ENCODE assay signal across 8 cellular contexts in the genomic region with DNA sequence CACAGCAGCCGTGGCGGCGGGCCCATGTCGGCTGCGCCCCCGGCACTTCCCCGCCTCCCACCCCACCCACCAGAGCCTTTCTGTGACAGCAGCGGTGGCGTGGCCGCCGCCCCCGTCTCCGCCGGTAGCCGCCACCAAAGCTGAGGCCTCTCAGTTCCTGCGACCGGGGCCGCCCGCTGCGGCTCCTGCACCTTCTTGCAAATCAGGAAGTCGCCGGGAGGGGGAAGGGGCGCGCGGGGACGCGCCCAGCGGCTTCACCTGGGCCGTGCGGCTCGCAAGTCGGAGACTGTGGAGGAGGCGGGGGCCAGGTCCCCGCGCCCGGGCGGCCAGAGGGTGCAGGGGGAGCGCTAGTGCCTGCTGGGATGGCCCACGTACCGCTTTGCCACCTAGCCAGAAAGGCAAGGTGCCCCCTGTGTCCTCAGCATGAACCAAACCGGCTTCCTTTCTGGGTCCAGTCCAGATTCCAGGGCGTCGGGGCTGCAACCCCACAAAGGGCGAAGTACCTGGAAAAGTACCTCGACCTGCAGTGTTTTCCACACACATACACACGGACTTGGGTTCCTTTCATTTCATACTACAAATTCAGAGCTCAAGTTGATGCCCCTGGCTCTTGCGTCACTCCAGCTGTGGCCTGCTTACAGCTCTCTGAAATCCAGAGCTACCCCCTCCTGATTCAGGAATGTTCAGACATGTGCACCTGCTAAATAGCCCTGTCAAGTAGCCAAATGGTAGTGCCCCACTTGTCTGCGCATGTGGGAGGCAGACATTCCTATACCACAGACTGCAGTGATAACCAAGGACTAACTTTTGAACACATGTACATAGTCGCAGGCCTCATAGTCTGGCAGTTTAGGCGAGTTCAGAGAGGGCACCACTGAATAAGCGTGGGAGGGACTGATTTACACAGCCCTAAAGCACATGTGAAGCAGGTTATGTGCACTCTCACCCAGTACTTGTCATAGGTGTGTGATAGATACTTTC. TPM values are rescaled to one million over a fixed set of nuclear protein-coding genes. Genes with fewer than 3 reads are reported as not detected.
DNase-seq lines count a peak whose midpoint lies in the region; ATAC-seq, FAIRE-seq and TF ChIP-seq lines count a peak whose summit lies in the region.

Gene DENND1B, minus strand, starts transcription at position 199 of the 981 bp plus-strand sequence. CDS start 325 bp downstream, outside the sequence.

- H3K4me1 ChIP-seq in A549, result peaks cover 21% of the 10 kb centered on the region
- peaks cover 43 to 45% of the 10 kb centered on the region in 2 donors for H3K4me1 ChIP-seq in duodenal mucosa (ENCODE audit: control insufficient read depth in 1 of 2, insufficient read depth in 2 of 2, low read length in 2 of 2)

- peak within 1 kb of the TSS; percentile 79 to 82 for H3K9ac ChIP-seq in duodenal mucosa (ENCODE audit: low read depth in 1 of 2, low read length in 2 of 2)

- ATAC-seq in A549 (peak; percentile 87 to 89), GM18520 (IDR thresholded peaks at IDR 0.05; ENCODE audit: unreplicated experiment) (peak; percentile 34), HG03095 (IDR thresholded peaks at IDR 0.05; ENCODE audit: unreplicated experiment) (peak; percentile 77)

- TF ChIP-seq RAD21 in A549 (conservative IDR thresholded peaks at IDR 0.05 in 1 of 2, IDR thresholded peaks at IDR 0.05 in 1 of 2), result peak in 1 of 2 experiments; percentile 16; a peak in 1 of 5 replicates

- peak; percentile 39 to 76 for DNase-seq in A549 (ENCODE audit: low read depth in 1 of 2, low spot score in 1 of 2)
- peak; percentile 46 to 85 for DNase-seq in NCI-H526 (lab: John Stamatoyannopoulos, UW)
- peak; percentile 63 to 71 for DNase-seq in activated CD4-positive, alpha-beta T cell treated with anti-CD3 and anti-CD28 coated beads, Interleukin-2, amount 50 U/mL, for 4 hours
- peak; percentile 49 for DNase-seq in medulla oblongata (ENCODE audit: extremely low spot score)
- peak; percentile 53 for DNase-seq in stimulated activated CD8-positive, alpha-beta memory T cell treated with anti-CD3 and anti-CD28 coated beads, Interleukin-12 subunit alpha, Interleukin-12 subunit beta, amount 100 ng/mL, for 24 hours (ENCODE audit: extremely low read depth)

- H3K4me3 ChIP-seq in A549 (peak within 1 kb of the TSS; percentile 91), duodenal mucosa (ENCODE audit: low read depth in 1 of 2, low read length in 2 of 2) (peak within 1 kb of the TSS; percentile 83 to 86)

- no peak for FAIRE-seq in A549 (lab: Jason Lieb, UNC)

- 35% methylated on average over 10 of the region's 51 CpGs for WGBS in A549 (ENCODE audit: missing lambda C conversion rate)

- CTCF ChIA-PET in A549 (lab: Yijun Ruan, JAX), result interaction anchor here (1.5 to 1.8 kb wide), 3 partner anchors 11 to 93 kb away, joined by 3 to 8 read pairs (median 5); no protein-coding TSS in a partner anchor

- H3K27me3 ChIP-seq in duodenal mucosa (ENCODE audit: control insufficient read depth in 1 of 2, insufficient read depth in 2 of 2, low read length in 2 of 2), result no peaks in the 10 kb centered on the region

- TF ChIP-seq EP300 in A549 (IDR thresholded peaks at IDR 0.05), result no peak

- H3K36me3 ChIP-seq in duodenal mucosa (ENCODE audit: control insufficient read depth in 1 of 2, insufficient read depth in 2 of 2, low read length in 2 of 2), result no peaks in the 10 kb centered on the region

- peak; percentile 35 for TF ChIP-seq POLR2A in A549 (IDR thresholded peaks at IDR 0.05; ENCODE audit: low read length)

- H3K27ac ChIP-seq in A549 (peak within 1 kb of the TSS; percentile 92 to 98), duodenal mucosa (ENCODE audit: low read depth, low read length) (peak within 1 kb of the TSS; percentile 90)

- POLR2A ChIA-PET in A549 (lab: Yijun Ruan, JAX), result interaction anchor here (1.4 kb wide), 1 partner anchor 127 kb away, joined by 5 read pairs; the partner anchor contains the start of gene C1orf53

- H3K9me3 ChIP-seq in A549 (no peaks in the 10 kb centered on the region), duodenal mucosa (ENCODE audit: control insufficient read depth in 1 of 2, low read length in 2 of 2) (no peaks in the 10 kb centered on the region)

- H3K4me2 ChIP-seq in A549, result peak within 1 kb of the TSS; percentile 93

- no peak for TF ChIP-seq CTCF in A549 (IDR thresholded peaks at IDR 0.05)

TF ChIP-seq in A549, 52 proteins besides CTCF, POLR2A, EP300 and RAD21:
- TF ChIP-seq, protein P1, sequence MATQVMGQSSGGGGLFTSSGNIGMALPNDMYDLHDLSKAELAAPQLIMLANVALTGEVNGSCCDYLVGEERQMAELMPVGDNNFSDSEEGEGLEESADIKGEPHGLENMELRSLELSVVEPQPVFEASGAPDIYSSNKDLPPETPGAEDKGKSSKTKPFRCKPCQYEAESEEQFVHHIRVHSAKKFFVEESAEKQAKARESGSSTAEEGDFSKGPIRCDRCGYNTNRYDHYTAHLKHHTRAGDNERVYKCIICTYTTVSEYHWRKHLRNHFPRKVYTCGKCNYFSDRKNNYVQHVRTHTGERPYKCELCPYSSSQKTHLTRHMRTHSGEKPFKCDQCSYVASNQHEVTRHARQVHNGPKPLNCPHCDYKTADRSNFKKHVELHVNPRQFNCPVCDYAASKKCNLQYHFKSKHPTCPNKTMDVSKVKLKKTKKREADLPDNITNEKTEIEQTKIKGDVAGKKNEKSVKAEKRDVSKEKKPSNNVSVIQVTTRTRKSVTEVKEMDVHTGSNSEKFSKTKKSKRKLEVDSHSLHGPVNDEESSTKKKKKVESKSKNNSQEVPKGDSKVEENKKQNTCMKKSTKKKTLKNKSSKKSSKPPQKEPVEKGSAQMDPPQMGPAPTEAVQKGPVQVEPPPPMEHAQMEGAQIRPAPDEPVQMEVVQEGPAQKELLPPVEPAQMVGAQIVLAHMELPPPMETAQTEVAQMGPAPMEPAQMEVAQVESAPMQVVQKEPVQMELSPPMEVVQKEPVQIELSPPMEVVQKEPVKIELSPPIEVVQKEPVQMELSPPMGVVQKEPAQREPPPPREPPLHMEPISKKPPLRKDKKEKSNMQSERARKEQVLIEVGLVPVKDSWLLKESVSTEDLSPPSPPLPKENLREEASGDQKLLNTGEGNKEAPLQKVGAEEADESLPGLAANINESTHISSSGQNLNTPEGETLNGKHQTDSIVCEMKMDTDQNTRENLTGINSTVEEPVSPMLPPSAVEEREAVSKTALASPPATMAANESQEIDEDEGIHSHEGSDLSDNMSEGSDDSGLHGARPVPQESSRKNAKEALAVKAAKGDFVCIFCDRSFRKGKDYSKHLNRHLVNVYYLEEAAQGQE (IDR thresholded peaks at IDR 0.05), result no peak
- no peak for TF ChIP-seq HOXA7 (CRISPR knock-in tag; IDR thresholded peaks at IDR 0.05)
- TF ChIP-seq JUNB (IDR thresholded peaks at IDR 0.05), result no peak
- TF ChIP-seq, protein P2, sequence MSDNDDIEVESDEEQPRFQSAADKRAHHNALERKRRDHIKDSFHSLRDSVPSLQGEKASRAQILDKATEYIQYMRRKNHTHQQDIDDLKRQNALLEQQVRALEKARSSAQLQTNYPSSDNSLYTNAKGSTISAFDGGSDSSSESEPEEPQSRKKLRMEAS (IDR thresholded peaks at IDR 0.05), result 0 out of 2 replicates have a peak, but pooled peaks have one; percentile 35
- no peak for TF ChIP-seq NFE2L2 (conservative IDR thresholded peaks at IDR 0.05; ENCODE audit: low read length)
- no peak for TF ChIP-seq MAZ (IDR thresholded peaks at IDR 0.05; ENCODE audit: borderline replicate concordance, low read depth, low read length)
- no peak for TF ChIP-seq POLR2AphosphoS2 (conservative IDR thresholded peaks at IDR 0.05; ENCODE audit: low read length)
- TF ChIP-seq, protein P3, sequence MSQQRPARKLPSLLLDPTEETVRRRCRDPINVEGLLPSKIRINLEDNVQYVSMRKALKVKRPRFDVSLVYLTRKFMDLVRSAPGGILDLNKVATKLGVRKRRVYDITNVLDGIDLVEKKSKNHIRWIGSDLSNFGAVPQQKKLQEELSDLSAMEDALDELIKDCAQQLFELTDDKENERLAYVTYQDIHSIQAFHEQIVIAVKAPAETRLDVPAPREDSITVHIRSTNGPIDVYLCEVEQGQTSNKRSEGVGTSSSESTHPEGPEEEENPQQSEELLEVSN (IDR thresholded peaks at IDR 0.05; ENCODE audit: borderline replicate concordance, low read depth), result peak; percentile 51; the same call in 1 of the 2 replicates
- TF ChIP-seq RNF2 (IDR thresholded peaks at IDR 0.05; ENCODE audit: borderline replicate concordance, low read depth), result no peak
- TF ChIP-seq NPAS2 (CRISPR knock-in tag; IDR thresholded peaks at IDR 0.05; ENCODE audit: borderline replicate concordance), result no peak
- no peak for TF ChIP-seq MAFK (IDR thresholded peaks at IDR 0.05; ENCODE audit: partially characterized antibody)
- TF ChIP-seq CEBPB (IDR thresholded peaks at IDR 0.05), result peak; percentile 57 to 87; a peak in 3 of 4 replicates
- no peak for TF ChIP-seq FOSB (CRISPR knock-in tag; IDR thresholded peaks at IDR 0.05)
- TF ChIP-seq HES2 (IDR thresholded peaks at IDR 0.05), result no peak
- TF ChIP-seq HOXB5 (CRISPR knock-in tag; IDR thresholded peaks at IDR 0.05), result no peak
- TF ChIP-seq PHF8 (IDR thresholded peaks at IDR 0.05; ENCODE audit: borderline replicate concordance, low read depth), result peak; percentile 11; the same call in 1 of the 2 replicates

RNA-seq across cellular contexts. Expression of gene DENND1B, which starts in this region (rescaled TPM):
- 10.5 and 11.6 TPM in 2 replicates for polyA plus RNA-seq in A549 (2011; rRNA removed)
- polyA plus RNA-seq in A549 (2012; cell fraction: cytosol; rRNA removed), result 1.1 and 1.4 TPM in 2 replicates
- polyA plus RNA-seq in A549 (2012; cell fraction: nucleus; rRNA removed), result 1.0 and 1.6 TPM in 2 replicates
- polyA plus RNA-seq in A549 (2017; fragmentation: RNase III; extraction: RNeasy Plus Mini Kit Qiagen cat#74134 plus additional on column Dnase treatment), result 2.8 to 3.5 TPM (median 2.9 TPM) in 3 replicates
- 18.3 and 19.5 TPM in 2 replicates for polyA minus RNA-seq in A549 (2011; rRNA and poly(A)+ RNA removed)

Comparison
In these comparisons a context has a peak if more than half of its experiments do, and no peak if none do; other contexts are left out.
1. Peak in every context shown above with its lines: DNase-seq, ATAC-seq, H3K4me3 ChIP-seq and H3K27ac ChIP-seq.
2. ATAC-seq: peak in every context shown above with its lines; median percentile 88 in A549; 77 in HG03095; 34 in GM18520.